ENCODE assay signal across 1 cellular context in genomic region chr5:37086466-37087178, GRCh38.
A peak's percentile ranks its signal among the peaks of the same experiment; 100 is the strongest.
TF ChIP-seq lines count a peak whose summit lies in the region.

No MANE protein-coding gene starts in this region.

TF ChIP-seq in HepG2, 621 proteins besides CTCF, POLR2A, EP300 and RAD21 (continued from another document):
- TF ChIP-seq, protein P1, sequence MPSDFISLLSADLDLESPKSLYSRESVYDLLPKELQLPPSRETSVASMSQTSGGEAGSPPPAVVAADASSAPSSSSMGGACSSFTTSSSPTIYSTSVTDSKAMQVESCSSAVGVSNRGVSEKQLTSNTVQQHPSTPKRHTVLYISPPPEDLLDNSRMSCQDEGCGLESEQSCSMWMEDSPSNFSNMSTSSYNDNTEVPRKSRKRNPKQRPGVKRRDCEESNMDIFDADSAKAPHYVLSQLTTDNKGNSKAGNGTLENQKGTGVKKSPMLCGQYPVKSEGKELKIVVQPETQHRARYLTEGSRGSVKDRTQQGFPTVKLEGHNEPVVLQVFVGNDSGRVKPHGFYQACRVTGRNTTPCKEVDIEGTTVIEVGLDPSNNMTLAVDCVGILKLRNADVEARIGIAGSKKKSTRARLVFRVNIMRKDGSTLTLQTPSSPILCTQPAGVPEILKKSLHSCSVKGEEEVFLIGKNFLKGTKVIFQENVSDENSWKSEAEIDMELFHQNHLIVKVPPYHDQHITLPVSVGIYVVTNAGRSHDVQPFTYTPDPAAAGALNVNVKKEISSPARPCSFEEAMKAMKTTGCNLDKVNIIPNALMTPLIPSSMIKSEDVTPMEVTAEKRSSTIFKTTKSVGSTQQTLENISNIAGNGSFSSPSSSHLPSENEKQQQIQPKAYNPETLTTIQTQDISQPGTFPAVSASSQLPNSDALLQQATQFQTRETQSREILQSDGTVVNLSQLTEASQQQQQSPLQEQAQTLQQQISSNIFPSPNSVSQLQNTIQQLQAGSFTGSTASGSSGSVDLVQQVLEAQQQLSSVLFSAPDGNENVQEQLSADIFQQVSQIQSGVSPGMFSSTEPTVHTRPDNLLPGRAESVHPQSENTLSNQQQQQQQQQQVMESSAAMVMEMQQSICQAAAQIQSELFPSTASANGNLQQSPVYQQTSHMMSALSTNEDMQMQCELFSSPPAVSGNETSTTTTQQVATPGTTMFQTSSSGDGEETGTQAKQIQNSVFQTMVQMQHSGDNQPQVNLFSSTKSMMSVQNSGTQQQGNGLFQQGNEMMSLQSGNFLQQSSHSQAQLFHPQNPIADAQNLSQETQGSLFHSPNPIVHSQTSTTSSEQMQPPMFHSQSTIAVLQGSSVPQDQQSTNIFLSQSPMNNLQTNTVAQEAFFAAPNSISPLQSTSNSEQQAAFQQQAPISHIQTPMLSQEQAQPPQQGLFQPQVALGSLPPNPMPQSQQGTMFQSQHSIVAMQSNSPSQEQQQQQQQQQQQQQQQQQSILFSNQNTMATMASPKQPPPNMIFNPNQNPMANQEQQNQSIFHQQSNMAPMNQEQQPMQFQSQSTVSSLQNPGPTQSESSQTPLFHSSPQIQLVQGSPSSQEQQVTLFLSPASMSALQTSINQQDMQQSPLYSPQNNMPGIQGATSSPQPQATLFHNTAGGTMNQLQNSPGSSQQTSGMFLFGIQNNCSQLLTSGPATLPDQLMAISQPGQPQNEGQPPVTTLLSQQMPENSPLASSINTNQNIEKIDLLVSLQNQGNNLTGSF (CRISPR knock-in tag; IDR thresholded peaks at IDR 0.05) = no peak
- TF ChIP-seq, protein P2, sequence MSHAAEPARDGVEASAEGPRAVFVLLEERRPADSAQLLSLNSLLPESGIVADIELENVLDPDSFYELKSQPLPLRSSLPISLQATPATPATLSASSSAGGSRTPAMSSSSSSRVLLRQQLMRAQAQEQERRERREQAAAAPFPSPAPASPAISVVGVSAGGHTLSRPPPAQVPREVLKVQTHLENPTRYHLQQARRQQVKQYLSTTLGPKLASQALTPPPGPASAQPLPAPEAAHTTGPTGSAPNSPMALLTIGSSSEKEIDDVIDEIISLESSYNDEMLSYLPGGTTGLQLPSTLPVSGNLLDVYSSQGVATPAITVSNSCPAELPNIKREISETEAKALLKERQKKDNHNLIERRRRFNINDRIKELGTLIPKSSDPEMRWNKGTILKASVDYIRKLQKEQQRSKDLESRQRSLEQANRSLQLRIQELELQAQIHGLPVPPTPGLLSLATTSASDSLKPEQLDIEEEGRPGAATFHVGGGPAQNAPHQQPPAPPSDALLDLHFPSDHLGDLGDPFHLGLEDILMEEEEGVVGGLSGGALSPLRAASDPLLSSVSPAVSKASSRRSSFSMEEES (CRISPR knock-in tag; IDR thresholded peaks at IDR 0.05) = no peak
- no peak for TF ChIP-seq EED (CRISPR knock-in tag; IDR thresholded peaks at IDR 0.05)
- no peak for TF ChIP-seq STAG1 (CRISPR knock-in tag; IDR thresholded peaks at IDR 0.05)
- peak; percentile 85 for TF ChIP-seq SP5 (CRISPR knock-in tag; IDR thresholded peaks at IDR 0.05; ENCODE audit: borderline replicate concordance, low read depth)
- TF ChIP-seq, protein P3, sequence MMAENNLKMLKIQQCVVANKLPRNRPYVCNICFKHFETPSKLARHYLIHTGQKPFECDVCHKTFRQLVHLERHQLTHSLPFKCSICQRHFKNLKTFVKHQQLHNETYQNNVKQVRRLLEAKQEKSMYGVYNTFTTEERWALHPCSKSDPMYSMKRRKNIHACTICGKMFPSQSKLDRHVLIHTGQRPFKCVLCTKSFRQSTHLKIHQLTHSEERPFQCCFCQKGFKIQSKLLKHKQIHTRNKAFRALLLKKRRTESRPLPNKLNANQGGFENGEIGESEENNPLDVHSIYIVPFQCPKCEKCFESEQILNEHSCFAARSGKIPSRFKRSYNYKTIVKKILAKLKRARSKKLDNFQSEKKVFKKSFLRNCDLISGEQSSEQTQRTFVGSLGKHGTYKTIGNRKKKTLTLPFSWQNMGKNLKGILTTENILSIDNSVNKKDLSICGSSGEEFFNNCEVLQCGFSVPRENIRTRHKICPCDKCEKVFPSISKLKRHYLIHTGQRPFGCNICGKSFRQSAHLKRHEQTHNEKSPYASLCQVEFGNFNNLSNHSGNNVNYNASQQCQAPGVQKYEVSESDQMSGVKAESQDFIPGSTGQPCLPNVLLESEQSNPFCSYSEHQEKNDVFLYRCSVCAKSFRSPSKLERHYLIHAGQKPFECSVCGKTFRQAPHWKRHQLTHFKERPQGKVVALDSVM (CRISPR knock-in tag; IDR thresholded peaks at IDR 0.05) = no peak
- TF ChIP-seq, protein P4, sequence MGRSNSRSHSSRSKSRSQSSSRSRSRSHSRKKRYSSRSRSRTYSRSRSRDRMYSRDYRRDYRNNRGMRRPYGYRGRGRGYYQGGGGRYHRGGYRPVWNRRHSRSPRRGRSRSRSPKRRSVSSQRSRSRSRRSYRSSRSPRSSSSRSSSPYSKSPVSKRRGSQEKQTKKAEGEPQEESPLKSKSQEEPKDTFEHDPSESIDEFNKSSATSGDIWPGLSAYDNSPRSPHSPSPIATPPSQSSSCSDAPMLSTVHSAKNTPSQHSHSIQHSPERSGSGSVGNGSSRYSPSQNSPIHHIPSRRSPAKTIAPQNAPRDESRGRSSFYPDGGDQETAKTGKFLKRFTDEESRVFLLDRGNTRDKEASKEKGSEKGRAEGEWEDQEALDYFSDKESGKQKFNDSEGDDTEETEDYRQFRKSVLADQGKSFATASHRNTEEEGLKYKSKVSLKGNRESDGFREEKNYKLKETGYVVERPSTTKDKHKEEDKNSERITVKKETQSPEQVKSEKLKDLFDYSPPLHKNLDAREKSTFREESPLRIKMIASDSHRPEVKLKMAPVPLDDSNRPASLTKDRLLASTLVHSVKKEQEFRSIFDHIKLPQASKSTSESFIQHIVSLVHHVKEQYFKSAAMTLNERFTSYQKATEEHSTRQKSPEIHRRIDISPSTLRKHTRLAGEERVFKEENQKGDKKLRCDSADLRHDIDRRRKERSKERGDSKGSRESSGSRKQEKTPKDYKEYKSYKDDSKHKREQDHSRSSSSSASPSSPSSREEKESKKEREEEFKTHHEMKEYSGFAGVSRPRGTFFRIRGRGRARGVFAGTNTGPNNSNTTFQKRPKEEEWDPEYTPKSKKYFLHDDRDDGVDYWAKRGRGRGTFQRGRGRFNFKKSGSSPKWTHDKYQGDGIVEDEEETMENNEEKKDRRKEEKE (IDR thresholded peaks at IDR 0.05) = no peak
- no peak for TF ChIP-seq ZNF749 (CRISPR knock-in tag; IDR thresholded peaks at IDR 0.05; ENCODE audit: borderline replicate concordance)
- TF ChIP-seq CHD2 (IDR thresholded peaks at IDR 0.05; ENCODE audit: low read depth, low read length) = no peak
- TF ChIP-seq, protein P5, sequence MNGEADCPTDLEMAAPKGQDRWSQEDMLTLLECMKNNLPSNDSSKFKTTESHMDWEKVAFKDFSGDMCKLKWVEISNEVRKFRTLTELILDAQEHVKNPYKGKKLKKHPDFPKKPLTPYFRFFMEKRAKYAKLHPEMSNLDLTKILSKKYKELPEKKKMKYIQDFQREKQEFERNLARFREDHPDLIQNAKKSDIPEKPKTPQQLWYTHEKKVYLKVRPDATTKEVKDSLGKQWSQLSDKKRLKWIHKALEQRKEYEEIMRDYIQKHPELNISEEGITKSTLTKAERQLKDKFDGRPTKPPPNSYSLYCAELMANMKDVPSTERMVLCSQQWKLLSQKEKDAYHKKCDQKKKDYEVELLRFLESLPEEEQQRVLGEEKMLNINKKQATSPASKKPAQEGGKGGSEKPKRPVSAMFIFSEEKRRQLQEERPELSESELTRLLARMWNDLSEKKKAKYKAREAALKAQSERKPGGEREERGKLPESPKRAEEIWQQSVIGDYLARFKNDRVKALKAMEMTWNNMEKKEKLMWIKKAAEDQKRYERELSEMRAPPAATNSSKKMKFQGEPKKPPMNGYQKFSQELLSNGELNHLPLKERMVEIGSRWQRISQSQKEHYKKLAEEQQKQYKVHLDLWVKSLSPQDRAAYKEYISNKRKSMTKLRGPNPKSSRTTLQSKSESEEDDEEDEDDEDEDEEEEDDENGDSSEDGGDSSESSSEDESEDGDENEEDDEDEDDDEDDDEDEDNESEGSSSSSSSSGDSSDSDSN (CRISPR knock-in tag; IDR thresholded peaks at IDR 0.05) = no peak
- no peak for TF ChIP-seq PRPF4 (IDR thresholded peaks at IDR 0.05; ENCODE audit: low read depth, low read length, poor library complexity, severe bottlenecking)
- no peak for TF ChIP-seq CBX2 (IDR thresholded peaks at IDR 0.05; ENCODE audit: low read depth, low read length)
- no peak for TF ChIP-seq CBX2 (CRISPR knock-in tag; IDR thresholded peaks at IDR 0.05; ENCODE audit: low read depth)
TF ChIP-seq in HepG2: peak in this region for 31.
